22 cellular contexts compared by ENCODE assay signal in the genomic region with DNA sequence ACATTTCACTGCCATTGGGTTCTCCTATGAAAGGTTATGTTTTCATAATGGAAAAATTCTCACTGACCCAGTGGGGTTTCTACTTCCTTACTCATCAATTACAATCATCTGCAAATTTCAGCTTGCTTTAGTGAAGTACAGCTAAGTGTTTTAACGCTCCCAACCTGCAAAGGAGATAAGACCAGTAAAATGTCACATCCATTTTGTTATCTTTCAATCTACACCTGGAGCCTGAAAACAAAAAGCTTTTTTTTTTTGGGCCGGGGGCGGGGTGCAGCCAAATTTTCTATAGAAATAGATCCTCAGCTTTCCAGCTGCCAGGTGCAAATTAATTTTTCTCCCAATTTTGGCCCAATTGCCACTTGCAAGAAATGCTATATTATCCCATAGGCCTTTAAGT.
"Had no signal": no experiment of that assay in that cellular context is flagged by ENCODE, and none has a peak within 500 bp of the region (broad histone marks: within the 10 kb centered on the region; RNA-seq: fewer than 3 reads in every experiment).

No MANE protein-coding gene starts in this region.

- H3K27me3 ChIP-seq: cardiac muscle cell, esophagus muscularis mucosa, gastroesophageal sphincter, neural progenitor cell, right atrium auricular region, tibial artery had no signal

- DNase-seq: activated CD4-positive, alpha-beta T cell treated with anti-CD3 and anti-CD28 coated beads for 1 hour; activated CD4-positive, alpha-beta T cell treated with anti-CD3 and anti-CD28 coated beads, Interleukin-2, amount 50 U/mL, for 4 hours; activated naive CD8-positive, alpha-beta T cell treated with anti-CD3 and anti-CD28 coated beads for 36 hours; amniotic stem cell; dermis blood vessel endothelial cell; effector memory CD4-positive, alpha-beta T cell; immature natural killer cell; left ventricle myocardium superior; mucosa of descending colon; naive B cell; stimulated activated naive CD8-positive, alpha-beta T cell treated with anti-CD3 and anti-CD28 coated beads, Interleukin-15, Interleukin-2, amounts not matched to agents 100 U/mL and 50 U/mL, for 24 hours; substantia nigra; tibial artery; WERI-Rb-1 had no signal

- H3K36me3 ChIP-seq: cardiac muscle cell, esophagus muscularis mucosa, gastroesophageal sphincter, neural progenitor cell, prostate gland, right atrium auricular region, tibial artery, WERI-Rb-1 had no signal

- H3K4me3 ChIP-seq: cardiac muscle cell, esophagus muscularis mucosa, gastroesophageal sphincter, mucosa of descending colon, neural progenitor cell, prostate gland, right atrium auricular region, tibial artery had no signal

- H3K4me1 ChIP-seq: esophagus muscularis mucosa, gastroesophageal sphincter, prostate gland, right atrium auricular region, tibial artery had no signal

- H3K4me2 ChIP-seq: neural progenitor cell had no signal

- H3K9ac ChIP-seq: neural progenitor cell had no signal

- H3K27ac ChIP-seq: cardiac muscle cell, esophagus muscularis mucosa, gastroesophageal sphincter, neural progenitor cell, prostate gland, right atrium auricular region, tibial artery, WERI-Rb-1 had no signal

- FAIRE-seq: endothelial cell of umbilical vein, urothelium cell line had no signal
